In genomic region chr1:207883104-207883651, GRCh38 we compare ENCODE assay signal across 1 cellular context.
TF ChIP-seq lines count a peak whose summit lies in the region.

No MANE protein-coding gene starts in this region.

TF ChIP-seq in GM12878, 131 proteins besides CTCF, POLR2A, EP300 and RAD21 (continued from another document):
- no peak for TF ChIP-seq NFYA (IDR thresholded peaks at IDR 0.05; ENCODE audit: borderline replicate concordance, low read depth, low read length)
- no peak for TF ChIP-seq ZNF274 (IDR thresholded peaks at IDR 0.05; ENCODE audit: insufficient read depth, insufficient read length)
- TF ChIP-seq E2F4 (IDR thresholded peaks at IDR 0.05; ENCODE audit: low read depth, low read length), result no peak
- peak; percentile 74; the same call in 1 of the 2 replicates for TF ChIP-seq ASH2L (IDR thresholded peaks at IDR 0.05; ENCODE audit: borderline replicate concordance, low read depth)
- TF ChIP-seq CBX3 (IDR thresholded peaks at IDR 0.05; ENCODE audit: borderline replicate concordance, low read depth), result no peak
- TF ChIP-seq RELB (IDR thresholded peaks at IDR 0.05; ENCODE audit: low read depth), result peak; percentile 42
- no peak for TF ChIP-seq SMAD5 (IDR thresholded peaks at IDR 0.05; ENCODE audit: low read depth)
- peak; percentile 44 for TF ChIP-seq ATF7 (IDR thresholded peaks at IDR 0.05; ENCODE audit: low read depth)
- no peak for TF ChIP-seq RELA (IDR thresholded peaks at IDR 0.05; ENCODE audit: borderline replicate concordance, partially characterized antibody)
- no peak for TF ChIP-seq RAD51 (IDR thresholded peaks at IDR 0.05)
- no peak for TF ChIP-seq SIN3A (IDR thresholded peaks at IDR 0.05; ENCODE audit: low read depth, low read length)
- TF ChIP-seq JUND (IDR thresholded peaks at IDR 0.05; ENCODE audit: low read depth, low read length), result no peak
- no peak for TF ChIP-seq ZNF207 (IDR thresholded peaks at IDR 0.05; ENCODE audit: borderline replicate concordance)
- TF ChIP-seq MYB (IDR thresholded peaks at IDR 0.05; ENCODE audit: borderline replicate concordance, low read depth, low read length), result no peak
- TF ChIP-seq ZBTB33 (IDR thresholded peaks at IDR 0.05), result no peak
- TF ChIP-seq PML (IDR thresholded peaks at IDR 0.05; ENCODE audit: low read length), result no peak
- no peak for TF ChIP-seq IKZF2 (IDR thresholded peaks at IDR 0.05)
- no peak for TF ChIP-seq ZBED1 (IDR thresholded peaks at IDR 0.05; ENCODE audit: borderline replicate concordance)
- no peak for TF ChIP-seq KLF5 (IDR thresholded peaks at IDR 0.05; ENCODE audit: partially characterized antibody)
- TF ChIP-seq HDAC2 (IDR thresholded peaks at IDR 0.05), result no peak
- TF ChIP-seq PRDM15 (CRISPR knock-in tag; IDR thresholded peaks at IDR 0.05), result no peak
- TF ChIP-seq CREB1 (IDR thresholded peaks at IDR 0.05; ENCODE audit: low read depth), result no peak
- no peak for TF ChIP-seq IKZF1 (conservative IDR thresholded peaks at IDR 0.05)
- no peak for TF ChIP-seq BMI1 (IDR thresholded peaks at IDR 0.05; ENCODE audit: borderline replicate concordance)
- TF ChIP-seq NR2C1 (IDR thresholded peaks at IDR 0.05), result no peak
- TF ChIP-seq TBL1XR1 (IDR thresholded peaks at IDR 0.05; ENCODE audit: low read depth, low read length), result no peak
- TF ChIP-seq E2F8 (IDR thresholded peaks at IDR 0.05; ENCODE audit: low read depth, partially characterized antibody), result peak; percentile 58
- no peak for TF ChIP-seq BRCA1 (IDR thresholded peaks at IDR 0.05; ENCODE audit: low read depth, low read length)
- no peak for TF ChIP-seq ZZZ3 (IDR thresholded peaks at IDR 0.05; ENCODE audit: control insufficient read depth, insufficient read length, low read depth)
TF ChIP-seq in GM12878: peak in this region for 7.
